ENCODE assay signal across 17 cellular contexts in the genomic region with DNA sequence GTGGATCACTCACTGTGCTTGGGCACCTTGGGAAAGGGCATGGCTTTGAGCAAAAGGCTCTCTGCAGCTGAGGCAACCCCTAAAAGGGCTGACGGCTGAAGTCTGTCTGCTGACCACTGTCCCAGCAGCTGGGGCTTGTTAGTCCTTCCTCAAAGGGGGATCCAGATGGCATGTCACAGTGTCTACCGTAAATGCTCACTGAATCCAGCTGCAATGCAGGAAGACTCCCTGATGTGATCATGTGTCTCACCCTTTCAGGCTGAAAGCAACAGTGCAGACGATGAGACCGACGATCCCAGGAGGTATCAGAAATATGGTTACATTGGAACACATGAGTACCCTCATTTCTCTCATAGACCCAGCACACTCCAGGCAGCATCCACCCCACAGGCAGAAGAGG. TPM values are rescaled to one million over a fixed set of nuclear protein-coding genes. Genes with fewer than 3 reads are reported as not detected.
DNase-seq lines count a peak whose midpoint lies in the region; ATAC-seq and TF ChIP-seq lines count a peak whose summit lies in the region.
"Had no signal": no experiment of that assay in that cellular context is flagged by ENCODE, and none has a peak within 500 bp of the region (broad histone marks: within the 10 kb centered on the region; RNA-seq: fewer than 3 reads in every experiment).

No MANE protein-coding gene starts in this region.

- no peak overlapping the region for H2BK120ac ChIP-seq in IMR-90 (ENCODE audit: low read depth, low read length)

- no peak for ATAC-seq in IMR-90 (ENCODE audit: low read depth)
- ATAC-seq: CD8-positive, alpha-beta T cell had no signal

- H3K27ac ChIP-seq in IMR-90 (ENCODE audit: insufficient read depth, low read length), result no peak overlapping the region
- no peak overlapping the region for H3K27ac ChIP-seq in coronary artery
- H3K27ac ChIP-seq: BLaER1 treated with 17β-estradiol and CSF1 and Interleukin-3, amounts not matched to agents 10 nM and 100 nM; C4-2B had no signal

- no peak overlapping the region for H3K56ac ChIP-seq in IMR-90 (ENCODE audit: extremely low read depth, insufficient read depth, low read length)

- DNase-seq in activated CD8-positive, alpha-beta memory T cell treated with anti-CD3 and anti-CD28 coated beads, Interleukin-2, amount 50 U/mL, for 48 hours, result peak; percentile 18
- DNase-seq in activated CD8-positive, alpha-beta memory T cell treated with anti-CD3 and anti-CD28 coated beads for 24 hours, result no peak
- DNase-seq in IMR-90 (no peak), left kidney (ENCODE audit: low read depth, low spot score) (peak; percentile 52), medulla oblongata (ENCODE audit: extremely low spot score) (no peak), coronary artery (ENCODE audit: low spot score) (no peak), activated gamma-delta T cell (lab: John Stamatoyannopoulos, UW) (no peak)
- DNase-seq: 8988T; AML-193; Caco-2; Calu3; CD4-positive, alpha-beta T cell; CD8-positive, alpha-beta T cell; DMS79 treated with DMSO at 0.1 percent for 48 hours; GF-D8 had no signal

- no peak overlapping the region for H2BK20ac ChIP-seq in IMR-90 (ENCODE audit: low read depth, low read length)

- intact Hi-C loops in IMR-90 (cut with micrococcal nuclease), result no loop called here

- H3K36me3 ChIP-seq in IMR-90 (ENCODE audit: control insufficient read depth, insufficient read depth, low read length), result no peaks in the 10 kb centered on the region

- H3K14ac ChIP-seq in IMR-90 (replicated peaks; ENCODE audit: low read depth, low read length), result no peak overlapping the region

- no TSS peak for BruUV-seq in IMR-90 (replicated peaks; lab: Mats Ljungman, UMichigan)

- H3K9ac ChIP-seq in IMR-90 (ENCODE audit: low read depth, low read length), result no peak overlapping the region
- H3K9ac ChIP-seq: BLaER1 treated with 17β-estradiol and CSF1 and Interleukin-3, amounts not matched to agents 10 nM and 100 nM had no signal

- no peak overlapping the region for H3K23ac ChIP-seq in IMR-90 (ENCODE audit: low read depth, low read length)

- no peak overlapping the region for H2BK15ac ChIP-seq in IMR-90 (ENCODE audit: low read depth, low read length)

- H2AK5ac ChIP-seq in IMR-90 (ENCODE audit: low read depth, low read length), result no peak overlapping the region

- H3K79me1 ChIP-seq in IMR-90 (ENCODE audit: low read depth in 1 of 2, low read length in 2 of 2), result no peaks in the 10 kb centered on the region

- no peaks in the 10 kb centered on the region for H3K9me3 ChIP-seq in IMR-90 (ENCODE audit: control insufficient read depth, insufficient read depth, low read length)

- no peaks in the 10 kb centered on the region for H4K20me1 ChIP-seq in IMR-90 (ENCODE audit: insufficient read depth, low read length)

- peak overlapping the region; percentile 37 for H2AK9ac ChIP-seq in IMR-90 (replicated peaks; ENCODE audit: low read depth, low read length, poor library complexity)

- H3K4ac ChIP-seq in IMR-90 (ENCODE audit: low read depth, low read length), result no peak overlapping the region

- H3K9me1 ChIP-seq in IMR-90 (ENCODE audit: insufficient read depth, low read length), result no peaks in the 10 kb centered on the region

- H4K5ac ChIP-seq in IMR-90 (ENCODE audit: low read depth, low read length), result no peak overlapping the region

- dilution Hi-C loops in IMR-90 (cut with HindIII; ENCODE audit: low sequenced_read_pairs, unreplicated experiment), result no loop called here

- CTCF ChIA-PET in IMR-90 (lab: Yijun Ruan, JAX), result no interaction called here

- H3K4me1 ChIP-seq in IMR-90 (ENCODE audit: control insufficient read depth, insufficient read depth, low read length), result no peaks in the 10 kb centered on the region
- H3K4me1 ChIP-seq: BLaER1 treated with 17β-estradiol and CSF1 and Interleukin-3, amounts not matched to agents 10 nM and 100 nM; Caco-2 had no signal

- no peak overlapping the region for H3K4me2 ChIP-seq in IMR-90 (ENCODE audit: low read depth, low read length)
- H3K4me2 ChIP-seq: BLaER1 treated with 17β-estradiol and CSF1 and Interleukin-3, amounts not matched to agents 10 nM and 100 nM had no signal

- no peak overlapping the region for H4K8ac ChIP-seq in IMR-90 (ENCODE audit: low read depth in 2 of 2, low read length in 2 of 2)

- no peak for TF ChIP-seq POLR2A in IMR-90 (IDR thresholded peaks at IDR 0.05; ENCODE audit: low read depth, low read length)

- H3K27me3 ChIP-seq in IMR-90 (ENCODE audit: control insufficient read depth, insufficient read depth, low read length), result no peaks in the 10 kb centered on the region
- H3K27me3 ChIP-seq: BLaER1 treated with 17β-estradiol and CSF1 and Interleukin-3, amounts not matched to agents 10 nM and 100 nM had no signal

- in situ Hi-C loops in IMR-90 (cut with MboI; ENCODE audit: low sequenced_read_pairs), result no loop called here

- no peak overlapping the region for H2BK5ac ChIP-seq in IMR-90 (ENCODE audit: low read depth, low read length, poor library complexity, severe bottlenecking)

- H3K18ac ChIP-seq in IMR-90 (ENCODE audit: low read depth, low read length), result no peak overlapping the region

- TF ChIP-seq RAD21 in IMR-90 (IDR thresholded peaks at IDR 0.05; ENCODE audit: low read length), result no peak

- TF ChIP-seq CTCF in IMR-90 (conservative IDR thresholded peaks at IDR 0.05; ENCODE audit: low read depth, low read length), result no peak
- TF ChIP-seq CTCF in coronary artery (IDR thresholded peaks at IDR 0.05), result no peak

- 18% methylated on average over 2 of the region's 5 CpGs; no CpG with 5 or more reads in 1 of the 2 experiments for WGBS in IMR-90 (ENCODE audit: extremely low coverage in 2 of 2, insufficient read length in 1 of 2), 2 experiments

- no peak overlapping the region for H2AFZ ChIP-seq in IMR-90 (replicated peaks; ENCODE audit: low read length, poor library complexity)

- POLR2A ChIA-PET in IMR-90 (lab: Charles Lee; ENCODE audit: unreplicated experiment), result no interaction called here

- H4K91ac ChIP-seq in IMR-90 (ENCODE audit: insufficient read depth, low read depth, low read length), result no peak overlapping the region

- H3K4me3 ChIP-seq in IMR-90 (ENCODE audit: insufficient read depth, low read depth, low read length) (no peak overlapping the region), coronary artery (no peak overlapping the region)
- H3K4me3 ChIP-seq: BLaER1 treated with 17β-estradiol and CSF1 and Interleukin-3, amounts not matched to agents 10 nM and 100 nM had no signal

TF ChIP-seq in IMR-90, 13 proteins besides CTCF, POLR2A, EP300 and RAD21:
- TF ChIP-seq FOS (IDR thresholded peaks at IDR 0.05; ENCODE audit: low read depth, low read length) (no peak), MXI1 (IDR thresholded peaks at IDR 0.05; ENCODE audit: borderline replicate concordance, low read depth, low read length) (no peak), MAZ (IDR thresholded peaks at IDR 0.05; ENCODE audit: borderline replicate concordance, low read depth, low read length) (no peak), BHLHE40 (IDR thresholded peaks at IDR 0.05; ENCODE audit: low read depth, low read length) (no peak), CHD1 (IDR thresholded peaks at IDR 0.05; ENCODE audit: low read depth, low read length) (no peak), RCOR1 (IDR thresholded peaks at IDR 0.05; ENCODE audit: insufficient replicate concordance, low read length) (no peak), SMC3 (IDR thresholded peaks at IDR 0.05; ENCODE audit: low read depth, low read length) (no peak), RFX5 (IDR thresholded peaks at IDR 0.05; ENCODE audit: low read depth, low read length) (no peak), NFE2L2 (IDR thresholded peaks at IDR 0.05; ENCODE audit: low read depth, low read length) (no peak), CEBPB (IDR thresholded peaks at IDR 0.05; ENCODE audit: low read depth, low read length) (no peak), MAFK (IDR thresholded peaks at IDR 0.05; ENCODE audit: low read depth, low read length) (no peak)
- TF ChIP-seq, protein P1, sequence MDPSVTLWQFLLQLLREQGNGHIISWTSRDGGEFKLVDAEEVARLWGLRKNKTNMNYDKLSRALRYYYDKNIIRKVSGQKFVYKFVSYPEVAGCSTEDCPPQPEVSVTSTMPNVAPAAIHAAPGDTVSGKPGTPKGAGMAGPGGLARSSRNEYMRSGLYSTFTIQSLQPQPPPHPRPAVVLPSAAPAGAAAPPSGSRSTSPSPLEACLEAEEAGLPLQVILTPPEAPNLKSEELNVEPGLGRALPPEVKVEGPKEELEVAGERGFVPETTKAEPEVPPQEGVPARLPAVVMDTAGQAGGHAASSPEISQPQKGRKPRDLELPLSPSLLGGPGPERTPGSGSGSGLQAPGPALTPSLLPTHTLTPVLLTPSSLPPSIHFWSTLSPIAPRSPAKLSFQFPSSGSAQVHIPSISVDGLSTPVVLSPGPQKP (IDR thresholded peaks at IDR 0.05; ENCODE audit: borderline replicate concordance, low read depth, low read length), result no peak
- TF ChIP-seq, protein P2, sequence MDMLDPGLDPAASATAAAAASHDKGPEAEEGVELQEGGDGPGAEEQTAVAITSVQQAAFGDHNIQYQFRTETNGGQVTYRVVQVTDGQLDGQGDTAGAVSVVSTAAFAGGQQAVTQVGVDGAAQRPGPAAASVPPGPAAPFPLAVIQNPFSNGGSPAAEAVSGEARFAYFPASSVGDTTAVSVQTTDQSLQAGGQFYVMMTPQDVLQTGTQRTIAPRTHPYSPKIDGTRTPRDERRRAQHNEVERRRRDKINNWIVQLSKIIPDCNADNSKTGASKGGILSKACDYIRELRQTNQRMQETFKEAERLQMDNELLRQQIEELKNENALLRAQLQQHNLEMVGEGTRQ (IDR thresholded peaks at IDR 0.05; ENCODE audit: low read depth, low read length), result no peak
TF ChIP-seq in IMR-90: peak in this region for 0.

RNA-seq across cellular contexts. Expression of a gene that starts 12.4 kb away (rescaled TPM):
- not detected in 2 replicates for total RNA-seq in IMR-90 (2012; rRNA removed)
- not detected in 2 replicates for polyA plus RNA-seq in IMR-90 (2012; rRNA removed)
- 0.11 TPM in 1 of 2 replicates, not detected in the other for polyA plus RNA-seq in IMR-90 (2012; cell fraction: cytosol; rRNA removed)
- 0.03 TPM in 1 of 2 replicates, not detected in the other for polyA plus RNA-seq in IMR-90 (2012; cell fraction: nucleus; rRNA removed; ENCODE audit: low replicate concordance)

RNA-seq across cellular contexts. Expression of a gene that starts 19.1 kb away (rescaled TPM):
- total RNA-seq in IMR-90 (2012; rRNA removed), result 4.1 and 4.4 TPM in 2 replicates
- 6.9 and 7.8 TPM in 2 replicates for polyA plus RNA-seq in IMR-90 (2012; rRNA removed)
- 3.8 and 4.8 TPM in 2 replicates for polyA plus RNA-seq in IMR-90 (2012; cell fraction: cytosol; rRNA removed)
- 8.1 and 9.3 TPM in 2 replicates for polyA plus RNA-seq in IMR-90 (2012; cell fraction: nucleus; rRNA removed; ENCODE audit: low replicate concordance)

RNA-seq across cellular contexts. Expression of a gene that starts 59.2 kb away (rescaled TPM):
- total RNA-seq in IMR-90 (2012; rRNA removed), result under 0.01 TPM in 1 of 2 replicates, not detected in the other
- polyA plus RNA-seq in IMR-90 (2012; rRNA removed), result not detected in 2 replicates
- polyA plus RNA-seq in IMR-90 (2012; cell fraction: cytosol; rRNA removed), result not detected in 2 replicates
- 0.07 TPM in 1 of 2 replicates, not detected in the other for polyA plus RNA-seq in IMR-90 (2012; cell fraction: nucleus; rRNA removed; ENCODE audit: low replicate concordance)

Comparison
In these comparisons a context has a peak if more than half of its experiments do, and no peak if none do; other contexts are left out.
1. DNase-seq: peak in activated CD8-positive, alpha-beta memory T cell treated with anti-CD3 and anti-CD28 coated beads, Interleukin-2, amount 50 U/mL, for 48 hours (single experiment) and left kidney (single experiment); none in activated CD8-positive, alpha-beta memory T cell treated with anti-CD3 and anti-CD28 coated beads for 24 hours (single experiment), IMR-90 (single experiment), medulla oblongata (single experiment), coronary artery (single experiment) and activated gamma-delta T cell (single experiment).